1 cellular context compared by ENCODE assay signal in the genomic region with DNA sequence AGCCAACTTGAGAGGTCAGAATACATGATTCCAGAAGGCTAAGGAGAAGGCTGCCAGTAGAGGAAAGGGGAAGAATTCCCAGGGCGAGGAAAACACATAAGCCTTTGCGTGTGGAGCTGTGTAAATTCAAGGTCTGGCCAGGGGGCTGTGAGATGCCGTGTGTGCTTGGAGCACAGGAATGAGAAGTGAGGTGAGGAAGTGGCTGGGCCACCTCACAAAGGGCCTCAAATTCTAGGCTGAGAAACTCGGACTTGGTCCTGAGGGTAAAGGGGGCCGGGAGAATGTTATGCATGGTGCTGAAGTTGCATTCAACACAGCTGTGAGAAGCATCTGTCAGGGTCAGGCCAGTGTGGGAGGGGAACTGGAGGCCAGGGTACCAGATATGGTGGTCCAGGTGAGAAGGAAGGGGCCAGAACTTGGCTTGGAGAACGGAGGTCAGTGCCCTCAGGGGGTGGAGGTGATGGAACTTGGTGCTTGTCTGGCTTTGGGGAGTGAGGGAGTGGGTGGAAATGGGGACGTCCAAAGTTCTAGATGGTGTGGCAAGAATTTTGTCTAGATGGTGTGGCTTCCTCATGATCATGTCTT.
TF ChIP-seq lines count a peak whose summit lies in the region.

No MANE protein-coding gene starts in this region.

TF ChIP-seq in WTC11, 78 proteins besides CTCF, POLR2A, EP300 and RAD21 (continued from another document):
- TF ChIP-seq, protein P1, sequence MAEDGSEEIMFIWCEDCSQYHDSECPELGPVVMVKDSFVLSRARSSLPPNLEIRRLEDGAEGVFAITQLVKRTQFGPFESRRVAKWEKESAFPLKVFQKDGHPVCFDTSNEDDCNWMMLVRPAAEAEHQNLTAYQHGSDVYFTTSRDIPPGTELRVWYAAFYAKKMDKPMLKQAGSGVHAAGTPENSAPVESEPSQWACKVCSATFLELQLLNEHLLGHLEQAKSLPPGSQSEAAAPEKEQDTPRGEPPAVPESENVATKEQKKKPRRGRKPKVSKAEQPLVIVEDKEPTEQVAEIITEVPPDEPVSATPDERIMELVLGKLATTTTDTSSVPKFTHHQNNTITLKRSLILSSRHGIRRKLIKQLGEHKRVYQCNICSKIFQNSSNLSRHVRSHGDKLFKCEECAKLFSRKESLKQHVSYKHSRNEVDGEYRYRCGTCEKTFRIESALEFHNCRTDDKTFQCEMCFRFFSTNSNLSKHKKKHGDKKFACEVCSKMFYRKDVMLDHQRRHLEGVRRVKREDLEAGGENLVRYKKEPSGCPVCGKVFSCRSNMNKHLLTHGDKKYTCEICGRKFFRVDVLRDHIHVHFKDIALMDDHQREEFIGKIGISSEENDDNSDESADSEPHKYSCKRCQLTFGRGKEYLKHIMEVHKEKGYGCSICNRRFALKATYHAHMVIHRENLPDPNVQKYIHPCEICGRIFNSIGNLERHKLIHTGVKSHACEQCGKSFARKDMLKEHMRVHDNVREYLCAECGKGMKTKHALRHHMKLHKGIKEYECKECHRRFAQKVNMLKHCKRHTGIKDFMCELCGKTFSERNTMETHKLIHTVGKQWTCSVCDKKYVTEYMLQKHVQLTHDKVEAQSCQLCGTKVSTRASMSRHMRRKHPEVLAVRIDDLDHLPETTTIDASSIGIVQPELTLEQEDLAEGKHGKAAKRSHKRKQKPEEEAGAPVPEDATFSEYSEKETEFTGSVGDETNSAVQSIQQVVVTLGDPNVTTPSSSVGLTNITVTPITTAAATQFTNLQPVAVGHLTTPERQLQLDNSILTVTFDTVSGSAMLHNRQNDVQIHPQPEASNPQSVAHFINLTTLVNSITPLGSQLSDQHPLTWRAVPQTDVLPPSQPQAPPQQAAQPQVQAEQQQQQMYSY (CRISPR knock-in tag; IDR thresholded peaks at IDR 0.05), result no peak
